In genomic region chr2:30335981-30336538, GRCh38 we compare ENCODE assay signal across 11 cellular contexts.
DNase-seq lines count a peak whose midpoint lies in the region; ATAC-seq and TF ChIP-seq lines count a peak whose summit lies in the region.
"Had no signal": no experiment of that assay in that cellular context is flagged by ENCODE, and none has a peak within 500 bp of the region (broad histone marks: within the 10 kb centered on the region; RNA-seq: fewer than 3 reads in every experiment).

No MANE protein-coding gene starts in this region.

- H3K27ac ChIP-seq in OCI-LY3 (ENCODE audit: low read length) (peak overlapping the region; percentile 86), transverse colon (peak overlapping the region in 3 of 4 donors; percentile 52 to 75 (median 55)), colonic mucosa (no peak overlapping the region)

- H3K9me3 ChIP-seq in OCI-LY3 (ENCODE audit: insufficient read depth, low read length) (no peaks in the 10 kb centered on the region), transverse colon (no peaks in the 10 kb centered on the region), colonic mucosa (no peaks in the 10 kb centered on the region)

- no peaks in the 10 kb centered on the region for H3K79me2 ChIP-seq in OCI-LY3 (ENCODE audit: low read length)

- no peak overlapping the region for H2AFZ ChIP-seq in OCI-LY3 (ENCODE audit: low read depth, low read length)

- H3K36me3 ChIP-seq in OCI-LY3 (replicated peaks; ENCODE audit: low read depth, low read length) (no peaks in the 10 kb centered on the region), transverse colon (no peaks in the 10 kb centered on the region), colonic mucosa (no peaks in the 10 kb centered on the region)
- H3K36me3 ChIP-seq: cardiac muscle cell had no signal

- ATAC-seq in central memory CD8-positive, alpha-beta T cell (replicated peaks; ENCODE audit: extremely low read depth, poor library complexity, severe bottlenecking): no peak
- ATAC-seq in GM21529 (IDR thresholded peaks at IDR 0.05; ENCODE audit: unreplicated experiment): no peak

- H3K9ac ChIP-seq in OCI-LY3 (ENCODE audit: low read length): peak overlapping the region; percentile 43; the same call in 1 of the 2 replicates
- no peak overlapping the region for H3K9ac ChIP-seq in colonic mucosa (ENCODE audit: low read depth in 2 of 2, low read length in 2 of 2)

- peaks cover 4% of the 10 kb centered on the region for H3K9me3 Mint-ChIP-seq in central memory CD8-positive, alpha-beta T cell

- TF ChIP-seq CTCF in OCI-LY3 (IDR thresholded peaks at IDR 0.05; ENCODE audit: low read depth, low read length): no peak
- no peak for TF ChIP-seq CTCF in transverse colon (IDR thresholded peaks at IDR 0.05)
- no peak for TF ChIP-seq CTCF in colonic mucosa (IDR thresholded peaks at IDR 0.05)

- WGBS in transverse colon (ENCODE audit: low coverage in 1 of 2), 2 donors: 50% methylated on average over 2 of the region's 2 CpGs; no CpG with 5 or more reads in 1 of the 2 donors

- in situ Hi-C loops in transverse colon (cut with MboI; ENCODE audit: low pct_ligation_motif_present in 1 of 4, low pct_unique_long_range_greater_than_20kb in 1 of 4, low sequenced_read_pairs in 3 of 4): no loop called here

- peak overlapping the region; percentile 90 for H3K4me2 ChIP-seq in OCI-LY3 (ENCODE audit: low read length)

- peaks cover 51% of the 10 kb centered on the region for H3K4me1 ChIP-seq in OCI-LY3 (ENCODE audit: low read length)
- peaks cover 0 to 14% (median 4%) of the 10 kb centered on the region in 4 donors for H3K4me1 ChIP-seq in transverse colon
- H3K4me1 ChIP-seq in colonic mucosa: peaks cover 4% of the 10 kb centered on the region

- H3K4me3 ChIP-seq in OCI-LY3 (ENCODE audit: low read length) (peak overlapping the region; percentile 49; the same call in 1 of the 2 replicates), transverse colon (no peak overlapping the region), colonic mucosa (no peak overlapping the region)
- H3K4me3 ChIP-seq: cardiac muscle cell had no signal

- no peak for TF ChIP-seq EP300 in transverse colon (IDR thresholded peaks at IDR 0.05; ENCODE audit: low read depth)

- peak overlapping the region; percentile 84 for H3K4me3 Mint-ChIP-seq in central memory CD8-positive, alpha-beta T cell

- H3K27me3 ChIP-seq in OCI-LY3 (ENCODE audit: low read depth, low read length) (0 out of 2 replicates have a peak, but pooled peaks cover 8% of the 10 kb centered on the region), transverse colon (no peaks in the 10 kb centered on the region), colonic mucosa (no peaks in the 10 kb centered on the region)
- H3K27me3 ChIP-seq: cardiac muscle cell had no signal

- peaks cover 79% of the 10 kb centered on the region for H3K4me1 Mint-ChIP-seq in central memory CD8-positive, alpha-beta T cell

- no peaks in the 10 kb centered on the region for H4K20me1 ChIP-seq in OCI-LY3 (ENCODE audit: insufficient read depth, low read length)

- intact Hi-C loops in transverse colon (cut with DNase I; ENCODE audit: low total_unique reads): no loop called here
- intact Hi-C loops in colonic mucosa (cut with DNase I): no loop called here

- H3K36me3 Mint-ChIP-seq in central memory CD8-positive, alpha-beta T cell (ENCODE audit: insufficient read depth): peaks cover 2% of the 10 kb centered on the region

- H3K27ac Mint-ChIP-seq in central memory CD8-positive, alpha-beta T cell (ENCODE audit: low read depth): peak overlapping the region; percentile 95

- peak; percentile 17 for DNase-seq in stimulated activated CD4-positive, alpha-beta T cell treated with anti-CD3 and anti-CD28 coated beads, Interleukin-15, amount 100 ng/mL, for 24 hours
- no peak for DNase-seq in stimulated activated CD4-positive, alpha-beta T cell treated with anti-CD3 and anti-CD28 coated beads, Interleukin-2, amount 100 ng/mL, for 24 hours
- DNase-seq in central memory CD8-positive, alpha-beta T cell (ENCODE audit: low spot score in 2 of 2): no peak
- DNase-seq in transverse colon (no peak), colonic mucosa (no peak)
- no peak for DNase-seq in effector CD4-positive, alpha-beta T cell
- DNase-seq: AML-193, NCI-H69 had no signal

- no peaks in the 10 kb centered on the region for H3K27me3 Mint-ChIP-seq in central memory CD8-positive, alpha-beta T cell

- no peak for TF ChIP-seq POLR2A in transverse colon (IDR thresholded peaks at IDR 0.05)
